ENCODE assay signal across 28 cellular contexts in the genomic region with DNA sequence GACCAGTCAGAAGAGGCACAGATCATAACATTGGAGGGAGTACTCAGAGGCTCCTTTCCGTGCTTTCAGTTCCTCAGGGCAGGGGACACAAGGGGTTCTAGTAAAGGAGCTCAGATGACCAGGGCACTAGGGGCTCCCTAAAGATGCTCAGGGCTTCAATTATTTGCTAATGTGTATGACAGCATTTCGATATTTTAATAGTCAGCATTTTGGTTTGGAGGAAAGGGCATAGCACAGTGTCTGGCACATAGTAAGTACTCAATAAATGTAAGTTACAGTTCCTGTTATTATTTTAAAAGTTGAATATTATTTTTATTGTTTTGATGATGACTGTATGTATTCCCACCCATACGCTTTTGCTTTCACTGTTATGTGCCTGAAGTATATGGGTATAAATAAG.
"Had no signal": no experiment of that assay in that cellular context is flagged by ENCODE, and none has a peak within 500 bp of the region (broad histone marks: within the 10 kb centered on the region; RNA-seq: fewer than 3 reads in every experiment).

No MANE protein-coding gene starts in this region.

- H2AFZ ChIP-seq: hepatocyte had no signal

- H3K4me1 Mint-ChIP-seq: endodermal cell, immature natural killer cell had no signal

- H3K4me2 ChIP-seq: hepatocyte had no signal

- H3K4me3 Mint-ChIP-seq: dendritic cell treated with granulocyte-macrophage colony-stimulating factor and Interleukin-4, amounts not matched to agents 40 ng/mL and 50 ng/mL, for 4 days; effector memory CD8-positive, alpha-beta T cell; endodermal cell; immature natural killer cell had no signal

- FAIRE-seq: endometrium, kidney had no signal

- H3K27me3 ChIP-seq: colonic mucosa, esophagus squamous epithelium, gastrocnemius medialis, hepatocyte had no signal

- H3K27ac ChIP-seq: colonic mucosa, epithelial cell of prostate, esophagus squamous epithelium, hepatocyte, lower lobe of right lung had no signal

- DNase-seq: colonic mucosa; cortex of kidney; effector CD8-positive, alpha-beta T cell; effector memory CD8-positive, alpha-beta T cell; endodermal cell; erythroblast; esophagus squamous epithelium; foreskin fibroblast; foreskin melanocyte; gastrocnemius medialis; glutamatergic neuron; head of caudate nucleus; hypothalamus; immature natural killer cell; islet precursor cell; kidney; kidney glomerular epithelial cell; left colon; left ventricle myocardium superior; lower lobe of right lung; mesendoderm; midbrain had no signal

- H3K36me3 ChIP-seq: colonic mucosa, esophagus squamous epithelium, gastrocnemius medialis, lower lobe of right lung had no signal

- H3K4me3 ChIP-seq: colonic mucosa, esophagus squamous epithelium, gastrocnemius medialis, hepatocyte, lower lobe of right lung had no signal

- ATAC-seq: effector memory CD8-positive, alpha-beta T cell; esophagus mucosa; gastrocnemius medialis; left colon; left lobe of liver; left ventricle myocardium superior; lower lobe of right lung had no signal

- H3K27ac Mint-ChIP-seq: dendritic cell treated with granulocyte-macrophage colony-stimulating factor and Interleukin-4, amounts not matched to agents 40 ng/mL and 50 ng/mL, for 4 days; effector memory CD8-positive, alpha-beta T cell; endodermal cell; immature natural killer cell had no signal

- H3K9me3 ChIP-seq: colonic mucosa, esophagus squamous epithelium, gastrocnemius medialis, lower lobe of right lung had no signal

- H3K79me2 ChIP-seq: hepatocyte had no signal

- H3K36me3 Mint-ChIP-seq: immature natural killer cell had no signal

- H3K4me1 ChIP-seq: colonic mucosa, esophagus squamous epithelium, gastrocnemius medialis, lower lobe of right lung had no signal

- H3K9me3 Mint-ChIP-seq: dendritic cell treated with granulocyte-macrophage colony-stimulating factor and Interleukin-4, amounts not matched to agents 40 ng/mL and 50 ng/mL, for 4 days; effector memory CD8-positive, alpha-beta T cell; immature natural killer cell had no signal
